ENCODE assay signal across 12 cellular contexts in genomic region chr7:37853468-37853867, GRCh38. TPM values are rescaled to one million over a fixed set of nuclear protein-coding genes. Genes with fewer than 3 reads are reported as not detected.
DNase-seq lines count a peak whose midpoint lies in the region; ATAC-seq, FAIRE-seq and TF ChIP-seq lines count a peak whose summit lies in the region.
"Had no signal": no experiment of that assay in that cellular context is flagged by ENCODE, and none has a peak within 500 bp of the region (broad histone marks: within the 10 kb centered on the region; RNA-seq: fewer than 3 reads in every experiment).

No MANE protein-coding gene starts in this region.

- WGBS in heart right ventricle, 2 donors, result 29 to 33% methylated on average over 2 of the region's 2 CpGs
- 26 to 34% (median 32%) methylated on average over 2 of the region's 2 CpGs for WGBS in heart left ventricle, 4 donors

- H3K27ac ChIP-seq in heart right ventricle (no peak overlapping the region), heart left ventricle (no peak overlapping the region)

- H3K4me1 Mint-ChIP-seq in type B pancreatic cell (ENCODE audit: unreplicated experiment), result peaks cover 4% of the 10 kb centered on the region

- intact Hi-C loops in heart right ventricle (cut with DNase I), result no loop called here
- intact Hi-C loops in heart left ventricle (cut with DNase I), result loop anchor here in 1 of 10 donors (2.0 kb wide), 1 partner anchor 35 kb away; no protein-coding TSS in a partner anchor

- H3K27me3 Mint-ChIP-seq in type B pancreatic cell, result peaks cover 8% of the 10 kb centered on the region

- no peak overlapping the region for H3K4me3 Mint-ChIP-seq in type B pancreatic cell

- TF ChIP-seq CTCF in heart right ventricle (IDR thresholded peaks at IDR 0.05) (peak in 6 of 9 donors; percentile 25 to 40 (median 36)), heart left ventricle (IDR thresholded peaks at IDR 0.05) (peak in 6 of 12 donors; percentile 11 to 44 (median 35)), NB4 (IDR thresholded peaks at IDR 0.05; ENCODE audit: low read depth, low read length) (peak; percentile 59), bronchial epithelial cell (IDR thresholded peaks at IDR 0.05; ENCODE audit: insufficient read depth, low read length, severe bottlenecking) (peak; percentile 50), type B pancreatic cell (conservative IDR thresholded peaks at IDR 0.05) (peak; percentile 68)

- H3K4me1 ChIP-seq in heart right ventricle, result no peaks in the 10 kb centered on the region
- no peaks in the 10 kb centered on the region for H3K4me1 ChIP-seq in heart left ventricle

- H3K27me3 ChIP-seq in heart right ventricle (peaks cover 0 to 8% (median 0%) of the 10 kb centered on the region in 7 donors), heart left ventricle (peaks cover 0 to 2% (median 0%) of the 10 kb centered on the region in 9 donors), bronchial epithelial cell (ENCODE audit: control insufficient read depth, insufficient read depth, low read length) (no peaks in the 10 kb centered on the region)

- no peak for DNase-seq in heart right ventricle
- DNase-seq in heart left ventricle, result no peak
- peak; percentile 65 for DNase-seq in NB4 (ENCODE audit: low read depth)
- DNase-seq in bronchial epithelial cell (ENCODE audit: low read depth), result peak; percentile 31
- no peak for DNase-seq in type B pancreatic cell (ENCODE audit: extremely low spot score, unreplicated experiment)
- no peak for DNase-seq in NCI-H345 (lab: John Stamatoyannopoulos, UW)
- DNase-seq in AG08395 (ENCODE audit: low spot score), result no peak
- DNase-seq in anterior cingulate cortex (lab: John Stamatoyannopoulos, UW), result no peak
- DNase-seq: activated naive CD4-positive, alpha-beta T cell; EL; foreskin melanocyte; T-helper 1 cell had no signal

- no peaks in the 10 kb centered on the region for H3K9me3 Mint-ChIP-seq in type B pancreatic cell

- H3K9me3 ChIP-seq in heart right ventricle, result no peaks in the 10 kb centered on the region
- H3K9me3 ChIP-seq in heart left ventricle, result no peaks in the 10 kb centered on the region

- H3K36me3 ChIP-seq in heart right ventricle (no peaks in the 10 kb centered on the region), heart left ventricle (no peaks in the 10 kb centered on the region), bronchial epithelial cell (ENCODE audit: control insufficient read depth, insufficient read depth, low read length) (no peaks in the 10 kb centered on the region)

- H3K4me3 ChIP-seq in heart right ventricle (no peak overlapping the region), heart left ventricle (no peak overlapping the region), NB4 (ENCODE audit: low read depth, low read length) (no peak overlapping the region), bronchial epithelial cell (ENCODE audit: low read depth, low read length) (no peak overlapping the region)

- no peak for ATAC-seq in heart right ventricle
- no peak for ATAC-seq in heart left ventricle

- H3K27ac Mint-ChIP-seq in type B pancreatic cell, result no peak overlapping the region

- no peaks in the 10 kb centered on the region for H3K36me3 Mint-ChIP-seq in type B pancreatic cell

- FAIRE-seq in bronchial epithelial cell (lab: Jason Lieb, UNC), result no peak

- TF ChIP-seq POLR2A in heart left ventricle (IDR thresholded peaks at IDR 0.05) (no peak), NB4 (IDR thresholded peaks at IDR 0.05; ENCODE audit: extremely low read depth, insufficient read length) (no peak)

RNA-seq across cellular contexts. Expression of gene NME8, which starts 5.1 kb away (rescaled TPM):
- under 1 TPM in 2 of 10 donors, not detected in 8; 0.15 to 0.19 TPM for total RNA-seq in heart right ventricle
- polyA plus RNA-seq in heart right ventricle, result not detected
- under 1 TPM in 2 of 9 donors, not detected in 7; 0.36 to 0.91 TPM for total RNA-seq in heart left ventricle
- polyA plus RNA-seq in heart left ventricle, result not detected
- total RNA-seq in bronchial epithelial cell, result not detected in 2 replicates
- total RNA-seq in type B pancreatic cell (ENCODE audit: low replicate concordance), result 0.14 TPM in 1 of 2 replicates, not detected in the other

Comparison
In these comparisons a context has a peak if more than half of its experiments do, and no peak if none do; other contexts are left out.
1. DNase-seq: peak in NB4 (single experiment) and bronchial epithelial cell (single experiment); none in heart right ventricle (0 of 2), heart left ventricle (0 of 5), type B pancreatic cell (single experiment), NCI-H345 (single experiment), AG08395 (single experiment) and anterior cingulate cortex (0 of 58).